Comparison of ENCODE assay signal across 31 cellular contexts in the genomic region with DNA sequence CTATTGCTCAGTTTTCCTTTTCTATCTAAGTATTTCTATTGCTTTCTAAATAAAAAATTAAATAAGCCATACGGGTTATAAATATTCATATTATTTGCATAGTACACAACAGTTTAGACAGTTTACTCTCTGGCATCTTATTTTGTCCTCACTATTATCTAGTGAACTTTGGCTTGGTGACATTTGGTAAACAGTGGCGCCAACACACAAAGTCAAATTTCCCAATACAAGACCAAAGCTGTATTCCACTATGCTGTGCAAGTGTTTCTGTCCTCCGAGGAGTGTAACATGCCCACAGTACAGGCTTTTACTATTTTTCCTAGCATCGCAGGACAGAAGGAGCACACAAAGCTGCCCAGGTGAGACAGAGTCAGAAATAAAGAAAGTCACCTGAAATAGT.
"Had no signal": no experiment of that assay in that cellular context is flagged by ENCODE, and none has a peak within 500 bp of the region (broad histone marks: within the 10 kb centered on the region; RNA-seq: fewer than 3 reads in every experiment).

No MANE protein-coding gene starts in this region.

- ATAC-seq: activated CD4-positive, alpha-beta T cell treated with anti-CD3 and anti-CD28 coated beads for 36 hours; activated CD8-positive, alpha-beta T cell treated with anti-CD3 and anti-CD28 coated beads for 36 hours; activated naive CD8-positive, alpha-beta T cell treated with anti-CD3 and anti-CD28 coated beads, Interleukin-2, amount 50 U/mL, for 24 hours; activated T-cell treated with anti-CD3 and anti-CD28 coated beads, Interleukin-2, amount 50 U/mL, for 4 hours; activated T-helper 17 cell treated with anti-CD3 and anti-CD28 coated beads, Interleukin-2, amount 50 U/mL, for 72 hours; body of pancreas; effector memory CD8-positive, alpha-beta T cell; foreskin keratinocyte; gastrocnemius medialis; heart left ventricle; T-helper 17 cell had no signal

- H3K9me3 ChIP-seq: adrenal gland, body of pancreas, breast epithelium, esophagus muscularis mucosa, gastrocnemius medialis, heart left ventricle had no signal

- H3K27me3 ChIP-seq: adrenal gland, body of pancreas, breast epithelium, esophagus muscularis mucosa, foreskin keratinocyte, gastrocnemius medialis, heart left ventricle had no signal

- H3K4me1 ChIP-seq: adrenal gland, body of pancreas, breast epithelium, esophagus muscularis mucosa, gastrocnemius medialis, heart left ventricle had no signal

- H3K36me3 ChIP-seq: adrenal gland, breast epithelium, esophagus muscularis mucosa, gastrocnemius medialis, heart left ventricle had no signal

- H3K27ac ChIP-seq: adrenal gland, body of pancreas, breast epithelium, coronary artery, esophagus muscularis mucosa, foreskin keratinocyte, gastrocnemius medialis, heart left ventricle had no signal

- DNase-seq: activated CD4-positive, alpha-beta T cell treated with anti-CD3 and anti-CD28 coated beads for 36 hours; activated CD4-positive, alpha-beta T cell treated with anti-CD3 and anti-CD28 coated beads, Interleukin-2, amount 10 ng/mL, durations not matched to agents 24 days and 14 days; activated CD4-positive, alpha-beta T cell treated with anti-CD3 and anti-CD28 coated beads, Interleukin-2, amount 50 U/mL, for 4 hours; activated CD4-positive, CD25-positive, alpha-beta regulatory T cell; activated CD4-positive, CD25-positive, alpha-beta regulatory T cell treated with anti-CD3 and anti-CD28 coated beads, Interleukin-2, amount 50 U/mL, for 72 hours; activated CD8-positive, alpha-beta memory T cell treated with anti-CD3 and anti-CD28 coated beads for 24 hours; activated CD8-positive, alpha-beta T cell treated with anti-CD3 and anti-CD28 coated beads for 36 hours; activated effector memory CD4-positive, alpha-beta T cell treated with Interleukin-2 at 50 U/mL for 16 hours; activated gamma-delta T cell treated with Interleukin-2 at 50 U/mL for 16 hours; activated naive CD4-positive, alpha-beta T cell treated with anti-CD3 and anti-CD28 coated beads for 36 hours; activated naive CD8-positive, alpha-beta T cell treated with anti-CD3 and anti-CD28 coated beads for 36 hours; activated naive CD8-positive, alpha-beta T cell treated with anti-CD3 and anti-CD28 coated beads, Interleukin-2, amount 50 U/mL, for 24 hours; activated T-cell treated with anti-CD3 and anti-CD28 coated beads, Interleukin-2, amount 50 U/mL, for 4 hours; adrenal gland; amygdala; aorta; body of pancreas; effector CD4-positive, alpha-beta T cell; effector memory CD8-positive, alpha-beta T cell; erythroblast; foreskin keratinocyte; gastrocnemius medialis; glutamatergic neuron; heart left ventricle; T-helper 1 cell; T-helper 17 cell; T1000 had no signal

- H3K4me3 ChIP-seq: adrenal gland, body of pancreas, breast epithelium, coronary artery, esophagus muscularis mucosa, gastrocnemius medialis, heart left ventricle had no signal
